18 cellular contexts compared by ENCODE assay signal in the genomic region with DNA sequence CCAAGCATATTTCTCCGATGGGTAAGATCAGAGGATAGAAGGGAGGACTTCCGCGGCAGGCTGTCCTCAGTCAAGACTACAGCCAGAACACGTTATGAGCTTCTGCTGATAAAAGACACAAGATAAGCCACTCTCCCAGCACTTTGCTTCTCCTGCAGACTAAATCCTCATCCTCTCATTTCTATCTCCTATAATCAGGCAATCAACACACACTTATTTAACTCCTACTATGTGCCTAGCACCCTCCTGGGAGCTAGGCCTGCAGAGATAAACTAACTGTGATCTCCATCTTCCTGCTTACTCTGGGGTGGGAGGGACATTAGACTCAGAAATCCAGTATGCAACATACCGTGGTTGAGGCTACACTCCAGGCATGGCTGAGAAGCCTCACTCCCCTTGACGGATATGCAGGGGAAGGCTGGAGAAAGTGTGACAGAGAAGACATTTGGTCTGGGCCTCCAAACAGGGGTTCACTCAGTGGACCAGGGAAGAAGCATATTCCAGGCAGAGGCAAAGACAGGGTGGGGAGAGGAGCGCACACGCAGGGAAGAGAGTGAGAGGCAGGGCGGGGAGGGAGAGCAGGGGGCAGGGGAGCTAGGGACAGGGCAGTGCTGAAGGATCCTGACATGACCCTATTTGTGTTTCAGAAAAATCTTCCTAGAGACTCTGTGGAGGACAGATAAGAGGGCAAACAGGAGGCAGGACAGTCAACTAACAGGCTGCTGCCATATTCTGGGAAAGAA.
"Had no signal": no experiment of that assay in that cellular context is flagged by ENCODE, and none has a peak within 500 bp of the region (broad histone marks: within the 10 kb centered on the region; RNA-seq: fewer than 3 reads in every experiment).

No MANE protein-coding gene starts in this region.

- DNase-seq: activated CD4-positive, alpha-beta memory T cell treated with anti-CD3 and anti-CD28 coated beads, Interleukin-2, amount 10 ng/mL, durations not matched to agents 7 days and 5 days; activated CD4-positive, alpha-beta T cell treated with anti-CD3 and anti-CD28 coated beads for 4 hours; activated CD8-positive, alpha-beta memory T cell treated with anti-CD3 and anti-CD28 coated beads, Interleukin-2, amount 10 ng/mL, durations not matched to agents 7 days and 5 days; activated naive CD4-positive, alpha-beta T cell; activated naive CD8-positive, alpha-beta T cell treated with anti-CD3 and anti-CD28 coated beads for 36 hours; amygdala; body of pancreas; dermis blood vessel endothelial cell; effector memory CD8-positive, alpha-beta T cell; mesenchymal stem cell; nucleus accumbens; stimulated activated CD4-positive, alpha-beta T cell treated with anti-CD3 and anti-CD28 coated beads, Interleukin-4, amount 100 ng/mL, for 24 hours had no signal

- H3K79me2 ChIP-seq: hepatocyte had no signal

- H3K9me3 ChIP-seq: body of pancreas, thoracic aorta had no signal

- H3K4me3 ChIP-seq: body of pancreas, hepatocyte, thoracic aorta had no signal

- H3K4me2 ChIP-seq: hepatocyte had no signal

- H3K27ac ChIP-seq: body of pancreas, hepatocyte, thoracic aorta had no signal

- H3K9me3 Mint-ChIP-seq: activated CD4-positive, alpha-beta memory T cell treated with anti-CD3 and anti-CD28 coated beads, Interleukin-2, amount 10 ng/mL, durations not matched to agents 7 days and 5 days; activated naive CD8-positive, alpha-beta T cell treated with anti-CD3 and anti-CD28 coated beads for 36 hours; effector memory CD8-positive, alpha-beta T cell; natural killer cell treated with Interleukin-12 subunit alpha and Interleukin-12 subunit beta and Interleukin-15 and Interleukin-18, amount 100 ng/mL, for 72 hours; stimulated activated effector memory CD8-positive, alpha-beta T cell treated with anti-CD3 and anti-CD28 coated beads, Interleukin-12 subunit alpha, Interleukin-12 subunit beta, amount 100 ng/mL, for 72 hours; T-helper 1 cell treated with Interleukin-12 subunit alpha and Interleukin-12 subunit beta and Interleukin-4 antibody, amounts not matched to agents 30 μg/mL and 1 μg/mL, for 36 hours; WTC11 had no signal

- H3K4me1 Mint-ChIP-seq: activated CD4-positive, alpha-beta memory T cell treated with anti-CD3 and anti-CD28 coated beads, Interleukin-2, amount 10 ng/mL, durations not matched to agents 7 days and 5 days; activated CD8-positive, alpha-beta memory T cell treated with anti-CD3 and anti-CD28 coated beads, Interleukin-2, amount 10 ng/mL, durations not matched to agents 7 days and 5 days; activated naive CD8-positive, alpha-beta T cell treated with anti-CD3 and anti-CD28 coated beads for 36 hours; stimulated activated effector memory CD8-positive, alpha-beta T cell treated with anti-CD3 and anti-CD28 coated beads, Interleukin-12 subunit alpha, Interleukin-12 subunit beta, amount 100 ng/mL, for 72 hours had no signal

- H3K4me3 Mint-ChIP-seq: activated CD4-positive, alpha-beta memory T cell treated with anti-CD3 and anti-CD28 coated beads, Interleukin-2, amount 10 ng/mL, durations not matched to agents 7 days and 5 days; activated CD8-positive, alpha-beta memory T cell treated with anti-CD3 and anti-CD28 coated beads, Interleukin-2, amount 10 ng/mL, durations not matched to agents 7 days and 5 days; activated naive CD8-positive, alpha-beta T cell treated with anti-CD3 and anti-CD28 coated beads for 36 hours; effector memory CD8-positive, alpha-beta T cell; natural killer cell treated with Interleukin-12 subunit alpha and Interleukin-12 subunit beta and Interleukin-15 and Interleukin-18, amount 100 ng/mL, for 72 hours; stimulated activated effector memory CD8-positive, alpha-beta T cell treated with anti-CD3 and anti-CD28 coated beads, Interleukin-12 subunit alpha, Interleukin-12 subunit beta, amount 100 ng/mL, for 72 hours; T-helper 1 cell treated with Interleukin-12 subunit alpha and Interleukin-12 subunit beta and Interleukin-4 antibody, amounts not matched to agents 30 μg/mL and 1 μg/mL, for 36 hours; WTC11 had no signal

- H3K27me3 Mint-ChIP-seq: activated CD4-positive, alpha-beta memory T cell treated with anti-CD3 and anti-CD28 coated beads, Interleukin-2, amount 10 ng/mL, durations not matched to agents 7 days and 5 days; activated naive CD8-positive, alpha-beta T cell treated with anti-CD3 and anti-CD28 coated beads for 36 hours; effector memory CD8-positive, alpha-beta T cell; natural killer cell treated with Interleukin-12 subunit alpha and Interleukin-12 subunit beta and Interleukin-15 and Interleukin-18, amount 100 ng/mL, for 72 hours had no signal

- H3K27me3 ChIP-seq: body of pancreas had no signal

- H3K27ac Mint-ChIP-seq: activated CD4-positive, alpha-beta memory T cell treated with anti-CD3 and anti-CD28 coated beads, Interleukin-2, amount 10 ng/mL, durations not matched to agents 7 days and 5 days; activated CD8-positive, alpha-beta memory T cell treated with anti-CD3 and anti-CD28 coated beads, Interleukin-2, amount 10 ng/mL, durations not matched to agents 7 days and 5 days; effector memory CD8-positive, alpha-beta T cell; natural killer cell treated with Interleukin-12 subunit alpha and Interleukin-12 subunit beta and Interleukin-15 and Interleukin-18, amount 100 ng/mL, for 72 hours; stimulated activated effector memory CD8-positive, alpha-beta T cell treated with anti-CD3 and anti-CD28 coated beads, Interleukin-12 subunit alpha, Interleukin-12 subunit beta, amount 100 ng/mL, for 72 hours; T-helper 1 cell treated with Interleukin-12 subunit alpha and Interleukin-12 subunit beta and Interleukin-4 antibody, amounts not matched to agents 30 μg/mL and 1 μg/mL, for 36 hours; WTC11 had no signal

- H3K36me3 ChIP-seq: thoracic aorta had no signal

- H3K4me1 ChIP-seq: body of pancreas had no signal
